ENCODE assay signal across 9 cellular contexts in genomic region chr7:12467837-12468236, GRCh38.
"Had no signal": no experiment of that assay in that cellular context is flagged by ENCODE, and none has a peak within 500 bp of the region (broad histone marks: within the 10 kb centered on the region; RNA-seq: fewer than 3 reads in every experiment).

No MANE protein-coding gene starts in this region.

- H2AFZ ChIP-seq: GM23338 had no signal

- H3K36me3 ChIP-seq: HAP-1 had no signal

- H3K4me3 ChIP-seq: GM23338, HAP-1 had no signal

- H3K9me3 ChIP-seq: HAP-1 had no signal

- H3K4me1 ChIP-seq: HAP-1 had no signal

- FAIRE-seq: H1 had no signal

- ATAC-seq: GM23338, HCT116 had no signal

- DNase-seq: GOT3, H7, H9, HCEC 1CT, HFFc6 had no signal

- H3K4me2 ChIP-seq: GM23338 had no signal
